15 cellular contexts compared by ENCODE assay signal in the genomic region with DNA sequence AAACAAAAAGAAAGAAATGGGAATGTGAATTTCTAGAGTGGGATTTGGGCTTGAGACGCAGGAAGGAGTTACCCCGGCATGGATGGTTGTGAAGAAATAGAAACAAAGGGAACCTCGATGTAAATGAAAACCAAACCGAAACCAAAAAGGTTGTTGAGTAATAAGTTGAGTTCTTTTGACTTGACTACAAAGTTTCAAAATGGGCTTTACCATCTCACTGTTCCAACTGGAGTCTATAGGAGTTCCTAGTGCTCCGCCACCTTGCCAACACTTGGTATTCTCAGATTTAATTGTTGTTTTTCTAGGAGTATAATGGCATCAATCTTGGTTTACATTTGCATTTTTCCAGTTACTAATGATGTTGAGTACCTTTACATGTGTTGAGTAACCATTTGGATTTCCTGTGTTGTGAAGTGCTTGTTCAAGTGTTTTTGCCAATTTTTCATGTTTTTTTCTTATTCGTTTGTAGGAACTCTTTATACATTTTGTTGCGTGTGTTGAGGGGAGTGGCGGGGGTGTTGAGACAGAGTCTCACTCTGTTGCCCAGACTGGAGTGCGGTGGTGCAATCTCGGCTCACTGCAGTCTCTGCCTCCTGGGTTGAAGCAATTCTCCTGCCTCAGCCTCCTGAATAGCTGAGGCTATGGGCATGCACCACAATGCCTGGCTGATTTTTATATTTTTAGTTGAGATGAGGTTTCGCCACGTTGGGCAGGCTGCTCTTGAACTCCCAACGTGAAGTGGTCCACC. TPM values are rescaled to one million over a fixed set of nuclear protein-coding genes. Genes with fewer than 3 reads are reported as not detected.
DNase-seq lines count a peak whose midpoint lies in the region; ATAC-seq and TF ChIP-seq lines count a peak whose summit lies in the region.
"Had no signal": no experiment of that assay in that cellular context is flagged by ENCODE, and none has a peak within 500 bp of the region (broad histone marks: within the 10 kb centered on the region; RNA-seq: fewer than 3 reads in every experiment).

No MANE protein-coding gene starts in this region.

- no peaks in the 10 kb centered on the region for H3K4me1 ChIP-seq in upper lobe of right lung

- intact Hi-C loops in activated naive CD4-positive, alpha-beta T cell treated with anti-CD3 and anti-CD28 coated beads for 36 hours (cut with micrococcal nuclease), result no loop called here
- intact Hi-C loops in upper lobe of right lung (cut with DNase I), result no loop called here
- intact Hi-C loops in left ventricle myocardium superior (cut with micrococcal nuclease), result no loop called here

- peak overlapping the region; percentile 39 to 81 for H3K27ac Mint-ChIP-seq in activated naive CD4-positive, alpha-beta T cell treated with anti-CD3 and anti-CD28 coated beads, Interleukin-2, amount 50 U/mL, for 72 hours
- H3K27ac Mint-ChIP-seq in activated naive CD4-positive, alpha-beta T cell treated with anti-CD3 and anti-CD28 coated beads for 36 hours, result no peak overlapping the region
- H3K27ac Mint-ChIP-seq in activated CD8-positive, alpha-beta T cell treated with anti-CD3 and anti-CD28 coated beads, Interleukin-2, amount 10 ng/mL, durations not matched to agents 7 days and 5 days, result peak overlapping the region; percentile 40

- H3K4me3 Mint-ChIP-seq in activated naive CD4-positive, alpha-beta T cell treated with anti-CD3 and anti-CD28 coated beads for 36 hours, result no peak overlapping the region
- H3K4me3 Mint-ChIP-seq in activated CD8-positive, alpha-beta T cell treated with anti-CD3 and anti-CD28 coated beads, Interleukin-2, amount 10 ng/mL, durations not matched to agents 7 days and 5 days, result no peak overlapping the region

- no peaks in the 10 kb centered on the region for H3K9me3 ChIP-seq in upper lobe of right lung

- CTCF ChIA-PET in activated naive CD4-positive, alpha-beta T cell treated with anti-CD3 and anti-CD28 coated beads for 36 hours (lab: Charles Lee), result no interaction called here
- CTCF ChIA-PET in activated CD8-positive, alpha-beta T cell treated with anti-CD3 and anti-CD28 coated beads, Interleukin-2, amount 10 ng/mL, durations not matched to agents 7 days and 5 days (lab: Charles Lee), result no interaction called here

- H3K36me3 Mint-ChIP-seq in activated naive CD4-positive, alpha-beta T cell treated with anti-CD3 and anti-CD28 coated beads, Interleukin-2, amount 50 U/mL, for 72 hours, result peaks cover 10 to 20% of the 10 kb centered on the region in 2 donors
- peaks cover 25% of the 10 kb centered on the region for H3K36me3 Mint-ChIP-seq in activated naive CD4-positive, alpha-beta T cell treated with anti-CD3 and anti-CD28 coated beads for 36 hours (ENCODE audit: low read depth)
- H3K36me3 Mint-ChIP-seq in activated CD8-positive, alpha-beta T cell treated with anti-CD3 and anti-CD28 coated beads, Interleukin-2, amount 10 ng/mL, durations not matched to agents 7 days and 5 days (ENCODE audit: low read depth), result peaks cover 38% of the 10 kb centered on the region

- no peaks in the 10 kb centered on the region for H3K27me3 ChIP-seq in upper lobe of right lung

- peak; percentile 43 to 54 for ATAC-seq in activated naive CD4-positive, alpha-beta T cell treated with anti-CD3 and anti-CD28 coated beads, Interleukin-2, amount 50 U/mL, for 72 hours
- no peak for ATAC-seq in activated CD8-positive, alpha-beta T cell treated with anti-CD3 and anti-CD28 coated beads, Interleukin-2, amount 10 ng/mL, durations not matched to agents 7 days and 5 days
- peak; percentile 59 for ATAC-seq in upper lobe of right lung
- no peak for ATAC-seq in left ventricle myocardium superior

- peaks cover 18% of the 10 kb centered on the region for H3K4me1 Mint-ChIP-seq in activated naive CD4-positive, alpha-beta T cell treated with anti-CD3 and anti-CD28 coated beads for 36 hours (ENCODE audit: low read depth)
- H3K4me1 Mint-ChIP-seq in activated CD8-positive, alpha-beta T cell treated with anti-CD3 and anti-CD28 coated beads, Interleukin-2, amount 10 ng/mL, durations not matched to agents 7 days and 5 days (ENCODE audit: low read depth), result peaks cover 31% of the 10 kb centered on the region

- no peak for TF ChIP-seq CTCF in upper lobe of right lung (IDR thresholded peaks at IDR 0.05)

- DNase-seq in activated naive CD4-positive, alpha-beta T cell treated with anti-CD3 and anti-CD28 coated beads, Interleukin-2, amount 50 U/mL, for 72 hours (ENCODE audit: low spot score in 2 of 2), result no peak
- no peak for DNase-seq in activated naive CD4-positive, alpha-beta T cell treated with anti-CD3 and anti-CD28 coated beads for 36 hours
- no peak for DNase-seq in activated CD8-positive, alpha-beta T cell treated with anti-CD3 and anti-CD28 coated beads, Interleukin-2, amount 10 ng/mL, durations not matched to agents 7 days and 5 days
- peak; percentile 77 for DNase-seq in upper lobe of right lung
- DNase-seq in DMS79 (lab: John Stamatoyannopoulos, UW), result no peak
- DNase-seq in left ventricle myocardium superior, result no peak
- DNase-seq: activated gamma-delta T cell, GDM1, islet precursor cell, naive B cell, NCI-H1930, PC-9 had no signal

- no peaks in the 10 kb centered on the region for H3K27me3 Mint-ChIP-seq in activated naive CD4-positive, alpha-beta T cell treated with anti-CD3 and anti-CD28 coated beads for 36 hours (ENCODE audit: low read depth)
- H3K27me3 Mint-ChIP-seq in activated CD8-positive, alpha-beta T cell treated with anti-CD3 and anti-CD28 coated beads, Interleukin-2, amount 10 ng/mL, durations not matched to agents 7 days and 5 days (ENCODE audit: low read depth), result no peaks in the 10 kb centered on the region
- H3K27me3 Mint-ChIP-seq: naive B cell had no signal

- H3K36me3 ChIP-seq in upper lobe of right lung, result peaks cover 23% of the 10 kb centered on the region

- no peak overlapping the region for H3K4me3 ChIP-seq in upper lobe of right lung
- H3K4me3 ChIP-seq: coronary artery, PC-9 had no signal

- no peak overlapping the region for H3K27ac ChIP-seq in upper lobe of right lung
- H3K27ac ChIP-seq: coronary artery, PC-9 had no signal

- no peaks in the 10 kb centered on the region for H3K9me3 Mint-ChIP-seq in activated naive CD4-positive, alpha-beta T cell treated with anti-CD3 and anti-CD28 coated beads, Interleukin-2, amount 50 U/mL, for 72 hours
- no peaks in the 10 kb centered on the region for H3K9me3 Mint-ChIP-seq in activated naive CD4-positive, alpha-beta T cell treated with anti-CD3 and anti-CD28 coated beads for 36 hours
- H3K9me3 Mint-ChIP-seq in activated CD8-positive, alpha-beta T cell treated with anti-CD3 and anti-CD28 coated beads, Interleukin-2, amount 10 ng/mL, durations not matched to agents 7 days and 5 days (ENCODE audit: insufficient read depth), result no peaks in the 10 kb centered on the region
- H3K9me3 Mint-ChIP-seq: naive B cell had no signal

- POLR2A ChIA-PET in activated CD8-positive, alpha-beta T cell treated with anti-CD3 and anti-CD28 coated beads, Interleukin-2, amount 10 ng/mL, durations not matched to agents 7 days and 5 days (lab: Charles Lee), result interaction anchor here (0.6 to 10.8 kb wide), 5 partner anchors 8 to 933 kb away, joined by 3 to 213 read pairs (median 3); a partner anchor contains a TSS

RNA-seq across cellular contexts. Expression of a gene that starts 9.2 kb away (rescaled TPM):
- total RNA-seq in activated naive CD4-positive, alpha-beta T cell treated with anti-CD3 and anti-CD28 coated beads, Interleukin-2, amount 50 U/mL, for 72 hours, result 100 to 1,000 TPM; 192 to 343 TPM
- total RNA-seq in activated naive CD4-positive, alpha-beta T cell treated with anti-CD3 and anti-CD28 coated beads for 36 hours, result 100 to 1,000 TPM; 294 to 307 TPM
- 100 to 1,000 TPM; 333 to 353 TPM for total RNA-seq in activated CD8-positive, alpha-beta T cell treated with anti-CD3 and anti-CD28 coated beads, Interleukin-2, amount 10 ng/mL, durations not matched to agents 7 days and 5 days
- 19.5 TPM for total RNA-seq in upper lobe of right lung
- total RNA-seq in left ventricle myocardium superior, result 24.5 TPM

RNA-seq across cellular contexts. Expression of a gene that starts 12.6 kb away (rescaled TPM):
- total RNA-seq in activated naive CD4-positive, alpha-beta T cell treated with anti-CD3 and anti-CD28 coated beads, Interleukin-2, amount 50 U/mL, for 72 hours, result 1,000 to 10,000 TPM; 2,540 to 2,693 TPM
- total RNA-seq in activated naive CD4-positive, alpha-beta T cell treated with anti-CD3 and anti-CD28 coated beads for 36 hours, result 1,000 to 10,000 TPM; 3,327 to 3,354 TPM
- 1,000 to 10,000 TPM; 2,948 to 3,082 TPM for total RNA-seq in activated CD8-positive, alpha-beta T cell treated with anti-CD3 and anti-CD28 coated beads, Interleukin-2, amount 10 ng/mL, durations not matched to agents 7 days and 5 days
- total RNA-seq in upper lobe of right lung, result 1,343 TPM
- 557 TPM for total RNA-seq in left ventricle myocardium superior

RNA-seq across cellular contexts. Expression of a gene that starts 14.3 kb away (rescaled TPM):
- total RNA-seq in activated naive CD4-positive, alpha-beta T cell treated with anti-CD3 and anti-CD28 coated beads, Interleukin-2, amount 50 U/mL, for 72 hours, result 1 to 10 TPM; 4.5 to 7.8 TPM
- 10 to 100 TPM in 1 of 2 experiments, 1 to 10 TPM in 1; 9.9 to 10.2 TPM for total RNA-seq in activated naive CD4-positive, alpha-beta T cell treated with anti-CD3 and anti-CD28 coated beads for 36 hours
- total RNA-seq in activated CD8-positive, alpha-beta T cell treated with anti-CD3 and anti-CD28 coated beads, Interleukin-2, amount 10 ng/mL, durations not matched to agents 7 days and 5 days, result 10 to 100 TPM; 23.6 to 26.7 TPM
- total RNA-seq in upper lobe of right lung (19.8 TPM), left ventricle myocardium superior (0.25 TPM)
- total RNA-seq: fibroblast of villous mesenchyme, skeletal muscle tissue had no signal

RNA-seq across cellular contexts. Expression of a gene that starts 21.7 kb away (rescaled TPM):
- not detected for total RNA-seq in activated naive CD4-positive, alpha-beta T cell treated with anti-CD3 and anti-CD28 coated beads, Interleukin-2, amount 50 U/mL, for 72 hours
- not detected for total RNA-seq in activated naive CD4-positive, alpha-beta T cell treated with anti-CD3 and anti-CD28 coated beads for 36 hours
- total RNA-seq in activated CD8-positive, alpha-beta T cell treated with anti-CD3 and anti-CD28 coated beads, Interleukin-2, amount 10 ng/mL, durations not matched to agents 7 days and 5 days, result not detected
- total RNA-seq in upper lobe of right lung, result not detected
- total RNA-seq in left ventricle myocardium superior, result not detected
- total RNA-seq: fibroblast of villous mesenchyme, PC-9, skeletal muscle tissue had no signal

RNA-seq across cellular contexts. Expression of a gene that starts 28.1 kb away (rescaled TPM):
- total RNA-seq in activated naive CD4-positive, alpha-beta T cell treated with anti-CD3 and anti-CD28 coated beads, Interleukin-2, amount 50 U/mL, for 72 hours, result under 1 TPM in 1 of 2 donors, not detected in 1; 0.32 TPM
- total RNA-seq in activated naive CD4-positive, alpha-beta T cell treated with anti-CD3 and anti-CD28 coated beads for 36 hours, result not detected
- total RNA-seq in activated CD8-positive, alpha-beta T cell treated with anti-CD3 and anti-CD28 coated beads, Interleukin-2, amount 10 ng/mL, durations not matched to agents 7 days and 5 days, result under 1 TPM; 0.26 to 0.34 TPM
- total RNA-seq in upper lobe of right lung (0.84 TPM), left ventricle myocardium superior (not detected)
- total RNA-seq: skeletal muscle tissue had no signal

Comparison
In these comparisons a context has a peak if more than half of its experiments do, and no peak if none do; other contexts are left out.
1. ATAC-seq: peak in activated naive CD4-positive, alpha-beta T cell treated with anti-CD3 and anti-CD28 coated beads, Interleukin-2, amount 50 U/mL, for 72 hours (2 of 2) and upper lobe of right lung (single experiment); none in activated CD8-positive, alpha-beta T cell treated with anti-CD3 and anti-CD28 coated beads, Interleukin-2, amount 10 ng/mL, durations not matched to agents 7 days and 5 days (single experiment) and left ventricle myocardium superior (single experiment).